In genomic region chr1:155208406-155208655, GRCh38 we compare ENCODE assay signal across 9 cellular contexts. TPM values are rescaled to one million over a fixed set of nuclear protein-coding genes. Genes with fewer than 3 reads are reported as not detected.
DNase-seq lines count a peak whose midpoint lies in the region; ATAC-seq, FAIRE-seq and TF ChIP-seq lines count a peak whose summit lies in the region.
"Had no signal": no experiment of that assay in that cellular context is flagged by ENCODE, and none has a peak within 500 bp of the region (broad histone marks: within the 10 kb centered on the region; RNA-seq: fewer than 3 reads in every experiment).

No MANE protein-coding gene starts in this region.

- TF ChIP-seq EP300 in K562 (IDR thresholded peaks at IDR 0.05; ENCODE audit: low read length): no peak; the same call in 1 of the 2 replicates

- no peak for FAIRE-seq in K562 (lab: Jason Lieb, UNC)
- FAIRE-seq: colon had no signal

- CTCF ChIA-PET in K562 (lab: Yijun Ruan, JAX; ENCODE audit: low intra/inter-chr PET ratio): interaction anchor here (0.6 kb wide), 1 partner anchor 17 kb away, joined by 3 read pairs; no protein-coding TSS in a partner anchor

- in situ Hi-C loops in K562 (cut with MboI): loop anchor here (5.0 kb wide), 1 partner anchor 389 kb away; no protein-coding TSS in a partner anchor

- no peak for TF ChIP-seq RAD21 in K562 (CRISPR knock-in tag; conservative IDR thresholded peaks at IDR 0.05 in 1 of 2, IDR thresholded peaks at IDR 0.05 in 1 of 2)

- peak overlapping the region; percentile 82 for H3K4me3 Mint-ChIP-seq in mesothelial cell of epicardium

- peak overlapping the region; percentile 100 for H3K4me2 ChIP-seq in K562 (ENCODE audit: insufficient read depth, low read length)

- ATAC-seq in left ventricle myocardium superior (no peak), K562 (no peak), esophagus mucosa (no peak)

- H3K9me3 Mint-ChIP-seq in mesothelial cell of epicardium: no peaks in the 10 kb centered on the region

- intact Hi-C loops in left ventricle myocardium superior (cut with micrococcal nuclease) (no loop called here), K562 (cut with micrococcal nuclease) (no loop called here)

- H2AFZ ChIP-seq in K562 (ENCODE audit: low read depth, low read length): peak overlapping the region; percentile 95

- H3K36me3 ChIP-seq in right atrium auricular region (peaks cover 10% of the 10 kb centered on the region), K562 (ENCODE audit: control insufficient read depth, insufficient read depth, low read length) (peaks cover 22% of the 10 kb centered on the region; the same call in 2 of the 3 replicates)

- peak overlapping the region; percentile 100 for H3K9ac ChIP-seq in K562 (ENCODE audit: insufficient read depth in 1 of 2, low read depth in 2 of 2, low read length in 2 of 2)

- H3K36me3 Mint-ChIP-seq in mesothelial cell of epicardium: peaks cover 2% of the 10 kb centered on the region

- DNase-seq in right atrium auricular region (ENCODE audit: low spot score): no peak
- no peak for DNase-seq in left ventricle myocardium superior
- DNase-seq in K562 (ENCODE audit: extremely low read depth in 1 of 4, low spot score in 3 of 4): no peak
- DNase-seq in mesothelial cell of epicardium (ENCODE audit: low spot score in 2 of 2, unreplicated experiment in 2 of 2): no peak
- DNase-seq in KG1 (lab: John Stamatoyannopoulos, UW): no peak
- DNase-seq in NCI-H2196 treated with DMSO at 0.1 percent for 48 hours (lab: John Stamatoyannopoulos, UW; ENCODE audit: unreplicated experiment): no peak
- DNase-seq in kidney glomerular epithelial cell (lab: John Stamatoyannopoulos, UW): no peak

- peak overlapping the region; percentile 98 for H3K27ac Mint-ChIP-seq in mesothelial cell of epicardium

- H3K79me2 ChIP-seq in K562 (ENCODE audit: control insufficient read depth, insufficient read depth, low read length): peaks cover 18% of the 10 kb centered on the region

- H3K27me3 ChIP-seq in right atrium auricular region (no peaks in the 10 kb centered on the region), K562 (ENCODE audit: control insufficient read depth in 2 of 2, insufficient read depth in 2 of 2, low read length in 2 of 2) (no peaks in the 10 kb centered on the region)

- no peaks in the 10 kb centered on the region for H3K9me1 ChIP-seq in K562 (ENCODE audit: control insufficient read depth, insufficient read depth, low read length)

- H3K4me3 ChIP-seq in right atrium auricular region (peak overlapping the region; percentile 79), K562 (peak overlapping the region; percentile 100)

- H3K27me3 Mint-ChIP-seq in mesothelial cell of epicardium (ENCODE audit: low read depth): no peaks in the 10 kb centered on the region

- peaks cover 24% of the 10 kb centered on the region for H3K4me1 Mint-ChIP-seq in mesothelial cell of epicardium

- H4K20me1 ChIP-seq in K562 (replicated peaks; ENCODE audit: control insufficient read depth, insufficient read depth, low read length): no peaks in the 10 kb centered on the region

- POLR2A ChIA-PET in K562 (lab: Yijun Ruan, JAX): interaction anchor here (0.8 to 2.2 kb wide), 3 partner anchors 10 to 35 kb away, joined by 3 to 10 read pairs (median 3); no protein-coding TSS in a partner anchor

- WGBS in K562 (ENCODE audit: insufficient coverage, low coverage, missing lambda C conversion rate): 0% methylated on average over 5 of the region's 11 CpGs

- H3K27ac ChIP-seq in right atrium auricular region (peak overlapping the region; percentile 99 to 100), K562 (ENCODE audit: extremely low read depth, low read depth, low read length) (peak overlapping the region; percentile 97)

- H3K9me3 ChIP-seq in right atrium auricular region (no peaks in the 10 kb centered on the region), K562 (replicated peaks; ENCODE audit: control insufficient read depth, insufficient read depth, low read depth, low read length) (peaks cover 3% of the 10 kb centered on the region; the same call in 1 of the 2 replicates)

- BruUV-seq in K562 (replicated peaks; lab: Mats Ljungman, UMichigan): no TSS peak

- TF ChIP-seq CTCF in right atrium auricular region (IDR thresholded peaks at IDR 0.05): no peak
- TF ChIP-seq CTCF in K562 (IDR thresholded peaks at IDR 0.05 in 2 of 3, conservative IDR thresholded peaks at IDR 0.05 in 1 of 3; ENCODE audit: insufficient read depth in 2 of 3, low read depth in 1 of 3, low read length in 3 of 3): no peak
- no peak for TF ChIP-seq CTCF in mesothelial cell of epicardium (IDR thresholded peaks at IDR 0.05; ENCODE audit: unreplicated experiment)

- H3K4me1 ChIP-seq in right atrium auricular region: peaks cover 0 to 36% of the 10 kb centered on the region in 2 donors
- peaks cover 19 to 30% of the 10 kb centered on the region in 2 experiments for H3K4me1 ChIP-seq in K562 (replicated peaks in 1 of 2; ENCODE audit: control insufficient read depth in 2 of 2, insufficient read depth in 2 of 2, low read length in 2 of 2)

- TF ChIP-seq POLR2A in K562 (conservative IDR thresholded peaks at IDR 0.05): peak; percentile 73

RNA-seq across cellular contexts. Expression of gene MTX1, which starts 0.2 kb away (rescaled TPM):
- total RNA-seq in right atrium auricular region (10 to 100 TPM; 16.2 to 27.0 TPM), left ventricle myocardium superior (14.1 TPM), K562 (2014; rRNA removed) (98.4 and 165 TPM in 2 replicates), K562 (2014; rRNA removed; fragmentation: Illumina TruSeq; extraction: Trizol) (37.3 and 44.6 TPM in 2 replicates), K562 (2015; rRNA removed; fragmentation: Illumina TruSeq; extraction: Trizol) (65.1 and 66.9 TPM in 2 replicates), K562 (2021) (73.8 and 83.3 TPM in 2 replicates), mesothelial cell of epicardium (33.9 to 35.7 TPM (median 33.9 TPM) in 3 replicates), esophagus mucosa (36.5 TPM)
- 16.6 and 32.2 TPM in 2 replicates for total RNA-seq in K562 (2011; cell fraction: chromatin; rRNA removed; ENCODE audit: low replicate concordance)
- 41.9 and 55.9 TPM in 2 replicates for total RNA-seq in K562 (2011; cell fraction: nucleolus; rRNA removed)
- total RNA-seq in K562 (2011; cell fraction: nucleoplasm; rRNA removed): 26.1 and 28.5 TPM in 2 replicates
- polyA plus RNA-seq in K562 (2011; rRNA removed) (65.8 and 73.3 TPM in 2 replicates), K562 (2014; fragmentation: Illumina TruSeq; extraction: Trizol) (80.0 and 88.4 TPM in 2 replicates), K562 (2014; fragmentation: Nextera tagmentation; extraction: Ambion mirVana) (10 to 100 TPM; 29.1 to 66.3 TPM), K562 (2014; rRNA removed) (83.5 and 90.5 TPM in 2 replicates)
- 102 and 177 TPM in 2 replicates for polyA plus RNA-seq in K562 (2011; cell fraction: cytosol; rRNA removed)
- polyA plus RNA-seq in K562 (2011; cell fraction: nucleus; rRNA removed): 65.2 and 88.3 TPM in 2 replicates
- polyA plus RNA-seq in K562 (2012): 79.8 and 86.4 TPM in 2 replicates
- 25.2 and 38.9 TPM in 2 replicates for polyA minus RNA-seq in K562 (2011; rRNA and poly(A)+ RNA removed)
- 35.6 and 41.5 TPM in 2 replicates for polyA minus RNA-seq in K562 (2011; cell fraction: cytosol; rRNA and poly(A)+ RNA removed)
- polyA minus RNA-seq in K562 (2011; cell fraction: nucleus; rRNA and poly(A)+ RNA removed): 26.3 and 28.4 TPM in 2 replicates

RNA-seq across cellular contexts. Expression of gene THBS3, which starts 0.6 kb away (rescaled TPM):
- total RNA-seq in right atrium auricular region (10 to 100 TPM; 10.9 to 11.2 TPM), left ventricle myocardium superior (6.3 TPM), K562 (2014; rRNA removed) (2.5 and 3.2 TPM in 2 replicates), K562 (2014; rRNA removed; fragmentation: Illumina TruSeq; extraction: Trizol) (2.0 and 2.4 TPM in 2 replicates), K562 (2015; rRNA removed; fragmentation: Illumina TruSeq; extraction: Trizol) (3.1 and 3.4 TPM in 2 replicates), K562 (2021) (3.3 and 5.0 TPM in 2 replicates), mesothelial cell of epicardium (53.1 to 57.9 TPM (median 54.0 TPM) in 3 replicates), esophagus mucosa (14.5 TPM)
- total RNA-seq in K562 (2011; cell fraction: chromatin; rRNA removed; ENCODE audit: low replicate concordance): 41.1 and 69.3 TPM in 2 replicates
- total RNA-seq in K562 (2011; cell fraction: nucleolus; rRNA removed): 30.0 and 35.2 TPM in 2 replicates
- total RNA-seq in K562 (2011; cell fraction: nucleoplasm; rRNA removed): 23.9 and 24.2 TPM in 2 replicates
- polyA plus RNA-seq in K562 (2011; rRNA removed) (5.8 and 6.8 TPM in 2 replicates), K562 (2014; fragmentation: Illumina TruSeq; extraction: Trizol) (2.5 and 3.2 TPM in 2 replicates), K562 (2014; fragmentation: Nextera tagmentation; extraction: Ambion mirVana) (under 1 TPM; 0.59 to 0.89 TPM), K562 (2014; rRNA removed) (6.6 and 8.3 TPM in 2 replicates)
- polyA plus RNA-seq in K562 (2011; cell fraction: cytosol; rRNA removed): 4.3 and 5.3 TPM in 2 replicates
- 48.2 and 56.8 TPM in 2 replicates for polyA plus RNA-seq in K562 (2011; cell fraction: nucleus; rRNA removed)
- 6.7 and 14.3 TPM in 2 replicates for polyA plus RNA-seq in K562 (2012)
- polyA minus RNA-seq in K562 (2011; rRNA and poly(A)+ RNA removed): 4.6 TPM in 2 replicates
- 2.0 and 2.3 TPM in 2 replicates for polyA minus RNA-seq in K562 (2011; cell fraction: cytosol; rRNA and poly(A)+ RNA removed)
- 7.3 and 8.8 TPM in 2 replicates for polyA minus RNA-seq in K562 (2011; cell fraction: nucleus; rRNA and poly(A)+ RNA removed)

RNA-seq across cellular contexts. Expression of gene TRIM46, which starts 34.7 kb away (rescaled TPM):
- under 1 TPM in 1 of 2 donors, not detected in 1; 0.20 TPM for total RNA-seq in right atrium auricular region
- total RNA-seq in left ventricle myocardium superior: 0.22 TPM
- total RNA-seq in K562 (2011; cell fraction: chromatin; rRNA removed; ENCODE audit: low replicate concordance): 0.95 and 1.8 TPM in 2 replicates
- total RNA-seq in K562 (2011; cell fraction: nucleolus; rRNA removed): 0.67 and 0.92 TPM in 2 replicates
- total RNA-seq in K562 (2011; cell fraction: nucleoplasm; rRNA removed): 0.66 and 1.1 TPM in 2 replicates
- 0.04 and 0.05 TPM in 2 replicates for total RNA-seq in K562 (2014; rRNA removed)
- not detected in 2 replicates for total RNA-seq in K562 (2014; rRNA removed; fragmentation: Illumina TruSeq; extraction: Trizol)
- total RNA-seq in K562 (2015; rRNA removed; fragmentation: Illumina TruSeq; extraction: Trizol): 0.14 TPM in 1 of 2 replicates, not detected in the other
- total RNA-seq in K562 (2021): 0.22 and 0.60 TPM in 2 replicates
- 0.08 and 0.12 TPM in 2 replicates for polyA plus RNA-seq in K562 (2011; rRNA removed)
- polyA plus RNA-seq in K562 (2011; cell fraction: cytosol; rRNA removed): 0.13 and 0.18 TPM in 2 replicates
- polyA plus RNA-seq in K562 (2011; cell fraction: nucleus; rRNA removed): 0.59 and 0.64 TPM in 2 replicates
- polyA plus RNA-seq in K562 (2012): 0.16 and 0.29 TPM in 2 replicates
- polyA plus RNA-seq in K562 (2014; fragmentation: Illumina TruSeq; extraction: Trizol): 0.15 and 0.18 TPM in 2 replicates
- polyA plus RNA-seq in K562 (2014; fragmentation: Nextera tagmentation; extraction: Ambion mirVana): not detected
- 0.11 and 0.41 TPM in 2 replicates for polyA plus RNA-seq in K562 (2014; rRNA removed)
- 0.09 TPM in 1 of 2 replicates, not detected in the other for polyA minus RNA-seq in K562 (2011; rRNA and poly(A)+ RNA removed)
- not detected in 2 replicates for polyA minus RNA-seq in K562 (2011; cell fraction: cytosol; rRNA and poly(A)+ RNA removed)
- polyA minus RNA-seq in K562 (2011; cell fraction: nucleus; rRNA and poly(A)+ RNA removed): 0.13 TPM in 1 of 2 replicates, not detected in the other
- 5.7 to 6.6 TPM (median 6.3 TPM) in 3 replicates for total RNA-seq in mesothelial cell of epicardium
- total RNA-seq in esophagus mucosa: 0.12 TPM

RNA-seq across cellular contexts. Expression of gene KRTCAP2, which starts 35.2 kb away (rescaled TPM):
- total RNA-seq in right atrium auricular region (100 to 1,000 TPM; 124 to 147 TPM), left ventricle myocardium superior (134 TPM), K562 (2014; rRNA removed) (211 and 255 TPM in 2 replicates), K562 (2014; rRNA removed; fragmentation: Illumina TruSeq; extraction: Trizol) (226 and 244 TPM in 2 replicates), K562 (2015; rRNA removed; fragmentation: Illumina TruSeq; extraction: Trizol) (290 and 294 TPM in 2 replicates), K562 (2021) (243 and 253 TPM in 2 replicates), mesothelial cell of epicardium (120 to 143 TPM (median 123 TPM) in 3 replicates), esophagus mucosa (111 TPM)
- total RNA-seq in K562 (2011; cell fraction: chromatin; rRNA removed; ENCODE audit: low replicate concordance): 114 and 195 TPM in 2 replicates
- 338 and 376 TPM in 2 replicates for total RNA-seq in K562 (2011; cell fraction: nucleolus; rRNA removed)
- 298 TPM in 2 replicates for total RNA-seq in K562 (2011; cell fraction: nucleoplasm; rRNA removed)
- polyA plus RNA-seq in K562 (2011; rRNA removed) (129 and 178 TPM in 2 replicates), K562 (2014; fragmentation: Illumina TruSeq; extraction: Trizol) (418 and 443 TPM in 2 replicates), K562 (2014; fragmentation: Nextera tagmentation; extraction: Ambion mirVana) (100 to 1,000 TPM; 429 to 436 TPM), K562 (2014; rRNA removed) (126 and 196 TPM in 2 replicates)
- 462 and 551 TPM in 2 replicates for polyA plus RNA-seq in K562 (2011; cell fraction: cytosol; rRNA removed)
- polyA plus RNA-seq in K562 (2011; cell fraction: nucleus; rRNA removed): 206 and 232 TPM in 2 replicates
- 327 and 494 TPM in 2 replicates for polyA plus RNA-seq in K562 (2012)
- 153 and 212 TPM in 2 replicates for polyA minus RNA-seq in K562 (2011; rRNA and poly(A)+ RNA removed)
- polyA minus RNA-seq in K562 (2011; cell fraction: cytosol; rRNA and poly(A)+ RNA removed): 167 and 266 TPM in 2 replicates
- 51.4 and 83.0 TPM in 2 replicates for polyA minus RNA-seq in K562 (2011; cell fraction: nucleus; rRNA and poly(A)+ RNA removed)

RNA-seq across cellular contexts. Expression of gene ENTREP3, which starts 47.0 kb away (rescaled TPM):
- total RNA-seq in right atrium auricular region (10 to 100 TPM; 14.4 to 15.5 TPM), left ventricle myocardium superior (15.0 TPM), K562 (2014; rRNA removed) (6.4 and 10.6 TPM in 2 replicates), K562 (2014; rRNA removed; fragmentation: Illumina TruSeq; extraction: Trizol) (1.9 and 2.0 TPM in 2 replicates), K562 (2015; rRNA removed; fragmentation: Illumina TruSeq; extraction: Trizol) (3.4 and 4.1 TPM in 2 replicates), K562 (2021) (41.8 and 43.0 TPM in 2 replicates), mesothelial cell of epicardium (51.9 to 56.1 TPM (median 56.0 TPM) in 3 replicates), esophagus mucosa (24.9 TPM)
- total RNA-seq in K562 (2011; cell fraction: chromatin; rRNA removed; ENCODE audit: low replicate concordance): 20.6 and 45.2 TPM in 2 replicates
- total RNA-seq in K562 (2011; cell fraction: nucleolus; rRNA removed): 38.6 and 38.9 TPM in 2 replicates
- total RNA-seq in K562 (2011; cell fraction: nucleoplasm; rRNA removed): 36.1 and 52.0 TPM in 2 replicates
- polyA plus RNA-seq in K562 (2011; rRNA removed) (5.9 and 17.5 TPM in 2 replicates), K562 (2014; fragmentation: Illumina TruSeq; extraction: Trizol) (11.8 and 21.9 TPM in 2 replicates), K562 (2014; fragmentation: Nextera tagmentation; extraction: Ambion mirVana) (1 to 10 TPM; 2.0 to 2.1 TPM), K562 (2014; rRNA removed) (15.4 and 17.7 TPM in 2 replicates)
- 10.9 and 13.6 TPM in 2 replicates for polyA plus RNA-seq in K562 (2011; cell fraction: cytosol; rRNA removed)
- polyA plus RNA-seq in K562 (2011; cell fraction: nucleus; rRNA removed): 30.5 and 33.5 TPM in 2 replicates
- polyA plus RNA-seq in K562 (2012): 23.2 and 25.9 TPM in 2 replicates
- 3.8 and 3.9 TPM in 2 replicates for polyA minus RNA-seq in K562 (2011; rRNA and poly(A)+ RNA removed)
- polyA minus RNA-seq in K562 (2011; cell fraction: cytosol; rRNA and poly(A)+ RNA removed): 13.7 and 24.0 TPM in 2 replicates
- 6.2 and 7.2 TPM in 2 replicates for polyA minus RNA-seq in K562 (2011; cell fraction: nucleus; rRNA and poly(A)+ RNA removed)
